8 cellular contexts compared by ENCODE assay signal in genomic region chr12:49842519-49843352, GRCh38. TPM values are rescaled to one million over a fixed set of nuclear protein-coding genes. Genes with fewer than 3 reads are reported as not detected.
A peak's percentile ranks its signal among the peaks of the same experiment; 100 is the strongest.
DNase-seq lines count a peak whose midpoint lies in the region; ATAC-seq lines count a peak whose summit lies in the region.

TSS of gene BCDIN3D (minus strand) at chr12:49843106. CDS start at chr12:49843087, 19 bp downstream.

- H3K36me3 Mint-ChIP-seq in activated CD4-positive, alpha-beta memory T cell treated with anti-CD3 and anti-CD28 coated beads, Interleukin-2, amount 10 ng/mL, durations not matched to agents 7 days and 5 days (ENCODE audit: low read depth) = peaks cover 13% of the 10 kb centered on the region

- H3K4me3 Mint-ChIP-seq in activated CD4-positive, alpha-beta memory T cell treated with anti-CD3 and anti-CD28 coated beads, Interleukin-2, amount 10 ng/mL, durations not matched to agents 7 days and 5 days = peak within 1 kb of the TSS; percentile 81

- peaks cover 11 to 13% of the 10 kb centered on the region in 2 donors for H3K4me1 ChIP-seq in duodenal mucosa (ENCODE audit: control insufficient read depth in 1 of 2, insufficient read depth in 2 of 2, low read length in 2 of 2)

- peak within 1 kb of the TSS; percentile 98 to 99 for H3K4me3 ChIP-seq in duodenal mucosa (ENCODE audit: low read depth in 1 of 2, low read length in 2 of 2)

- H3K9ac ChIP-seq in duodenal mucosa (ENCODE audit: low read depth in 1 of 2, low read length in 2 of 2) = peak within 1 kb of the TSS; percentile 83 to 97

- DNase-seq in CD1c-positive myeloid dendritic cell (ENCODE audit: extremely low spot score) (peak; percentile 97), NCI-H82 (lab: John Stamatoyannopoulos, UW) (peak; percentile 95), lung microvascular endothelial cell (ENCODE audit: low read depth in 2 of 2) (peak; percentile 91 to 93)
- peak; percentile 93 for DNase-seq in activated CD4-positive, alpha-beta memory T cell treated with anti-CD3 and anti-CD28 coated beads, Interleukin-2, amount 10 ng/mL, durations not matched to agents 7 days and 5 days
- DNase-seq in stimulated activated CD4-positive, alpha-beta T cell treated with anti-CD3 and anti-CD28 coated beads, TNF-alpha, amount 100 ng/mL, for 4 hours (ENCODE audit: low read depth in 3 of 3) = peak; percentile 87 to 92 (median 87)

- peak within 1 kb of the TSS; percentile 59 for H3K27ac ChIP-seq in duodenal mucosa (ENCODE audit: low read depth, low read length)

- H3K27ac Mint-ChIP-seq in activated CD4-positive, alpha-beta memory T cell treated with anti-CD3 and anti-CD28 coated beads, Interleukin-2, amount 10 ng/mL, durations not matched to agents 7 days and 5 days = peak within 1 kb of the TSS; percentile 79

- ATAC-seq in GM19452 (IDR thresholded peaks at IDR 0.05; ENCODE audit: unreplicated experiment) = peak; percentile 90
- peak; percentile 31 for ATAC-seq in HG03575 (IDR thresholded peaks at IDR 0.05; ENCODE audit: extremely low read depth, insufficient number of reproducible peaks, low FRiP score, unreplicated experiment)

- POLR2A ChIA-PET in activated CD4-positive, alpha-beta memory T cell treated with anti-CD3 and anti-CD28 coated beads, Interleukin-2, amount 10 ng/mL, durations not matched to agents 7 days and 5 days (lab: Charles Lee) = interaction anchor here (0.7 to 4.4 kb wide), 16 partner anchors 9 to 578 kb away, joined by 3 to 37 read pairs (median 5); partner anchors contain the start of genes NCKAP5L, RACGAP1, TMBIM6 and TROAP

- H3K27me3 Mint-ChIP-seq in activated CD4-positive, alpha-beta memory T cell treated with anti-CD3 and anti-CD28 coated beads, Interleukin-2, amount 10 ng/mL, durations not matched to agents 7 days and 5 days = no peaks in the 10 kb centered on the region

- no peaks in the 10 kb centered on the region for H3K27me3 ChIP-seq in duodenal mucosa (ENCODE audit: control insufficient read depth in 1 of 2, insufficient read depth in 2 of 2, low read length in 2 of 2)

- H3K36me3 ChIP-seq in duodenal mucosa (ENCODE audit: control insufficient read depth in 1 of 2, insufficient read depth in 2 of 2, low read length in 2 of 2) = no peaks in the 10 kb centered on the region

- no peaks in the 10 kb centered on the region for H3K9me3 ChIP-seq in duodenal mucosa (ENCODE audit: control insufficient read depth in 1 of 2, low read length in 2 of 2)

- CTCF ChIA-PET in activated CD4-positive, alpha-beta memory T cell treated with anti-CD3 and anti-CD28 coated beads, Interleukin-2, amount 10 ng/mL, durations not matched to agents 7 days and 5 days (lab: Charles Lee) = interaction anchor here (0.8 to 3.6 kb wide), 9 partner anchors 66 to 485 kb away, joined by 3 to 18 read pairs (median 4); partner anchors contain the start of genes COX14 and TMBIM6

- peaks cover 2% of the 10 kb centered on the region for H3K9me3 Mint-ChIP-seq in activated CD4-positive, alpha-beta memory T cell treated with anti-CD3 and anti-CD28 coated beads, Interleukin-2, amount 10 ng/mL, durations not matched to agents 7 days and 5 days

- H3K4me1 Mint-ChIP-seq in activated CD4-positive, alpha-beta memory T cell treated with anti-CD3 and anti-CD28 coated beads, Interleukin-2, amount 10 ng/mL, durations not matched to agents 7 days and 5 days = peaks cover 42% of the 10 kb centered on the region

RNA-seq across cellular contexts. Expression of gene BCDIN3D, which starts in this region (rescaled TPM):
- 1 to 10 TPM; 8.9 to 9.9 TPM for total RNA-seq in activated CD4-positive, alpha-beta memory T cell treated with anti-CD3 and anti-CD28 coated beads, Interleukin-2, amount 10 ng/mL, durations not matched to agents 7 days and 5 days
- 2.0 TPM in 2 replicates for total RNA-seq in lung microvascular endothelial cell

Comparison
In these comparisons a context has a peak if more than half of its experiments do, and no peak if none do; other contexts are left out.
1. Peak in every context shown above with its lines: DNase-seq, ATAC-seq, H3K4me3 ChIP-seq and H3K27ac ChIP-seq.